Comparison of ENCODE assay signal across 31 cellular contexts in the genomic region with DNA sequence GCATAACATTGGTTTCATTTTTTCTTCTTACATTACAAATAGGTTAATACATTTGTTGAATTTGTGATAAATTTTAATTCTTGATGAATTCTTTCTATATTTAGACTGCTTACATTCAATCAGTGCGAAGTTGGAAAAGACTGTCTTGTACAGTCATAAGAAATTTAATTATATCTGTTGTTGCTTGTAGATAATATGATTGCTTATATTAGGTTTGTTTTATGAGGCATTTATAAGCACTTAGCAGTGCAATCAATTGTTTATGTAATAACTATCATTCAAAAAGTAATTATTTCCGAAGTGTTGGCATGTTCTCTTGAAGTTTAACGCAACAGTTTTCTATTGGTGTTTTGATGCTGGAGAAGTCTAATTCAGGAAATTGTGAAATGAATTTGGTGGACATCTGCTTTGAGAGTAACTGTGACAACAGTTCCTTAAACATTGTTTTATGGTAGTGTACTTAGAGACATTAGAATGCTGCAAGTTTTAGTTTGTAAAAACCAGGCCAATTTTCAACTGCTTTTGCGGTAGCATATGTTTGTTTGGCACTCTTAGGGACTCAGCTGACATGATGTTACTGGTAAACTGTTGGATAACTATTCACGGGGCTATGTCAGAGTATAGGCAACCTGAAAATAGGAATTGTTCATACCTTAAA.
A peak's percentile ranks its signal among the peaks of the same experiment; 100 is the strongest.
DNase-seq lines count a peak whose midpoint lies in the region; ATAC-seq and TF ChIP-seq lines count a peak whose summit lies in the region.
"Had no signal": no experiment of that assay in that cellular context is flagged by ENCODE, and none has a peak within 500 bp of the region (broad histone marks: within the 10 kb centered on the region; RNA-seq: fewer than 3 reads in every experiment).

No MANE protein-coding gene starts in this region.

- H3K27me3 Mint-ChIP-seq in CD14-positive monocyte (ENCODE audit: low read depth in 3 of 3): no peaks in the 10 kb centered on the region
- H3K27me3 Mint-ChIP-seq: activated CD4-positive, alpha-beta T cell treated with anti-CD3 and anti-CD28 coated beads for 36 hours; activated naive CD8-positive, alpha-beta T cell; effector memory CD8-positive, alpha-beta T cell had no signal

- intact Hi-C loops in CD14-positive monocyte (cut with micrococcal nuclease): no loop called here

- no peak overlapping the region for H3K27ac Mint-ChIP-seq in CD14-positive monocyte
- H3K27ac Mint-ChIP-seq: activated CD4-positive, alpha-beta T cell treated with anti-CD3 and anti-CD28 coated beads for 36 hours; activated CD8-positive, alpha-beta T cell treated with anti-CD3 and anti-CD28 coated beads, Interleukin-2, amount 10 ng/mL, durations not matched to agents 7 days and 5 days; activated naive CD8-positive, alpha-beta T cell; activated T-helper 2 cell treated with anti-CD3 and anti-CD28 coated beads, Interferon-gamma antibody, Interleukin-2, Interleukin-4, amounts not matched to agents 10 μg/mL and 5 μg/mL and 100 μg/mL, durations not matched to agents 14 hours and 24 hours and 36 hours; effector memory CD8-positive, alpha-beta T cell; natural killer cell had no signal

- H3K9me3 Mint-ChIP-seq in CD14-positive monocyte: peaks cover 0 to 3% (median 0%) of the 10 kb centered on the region in 7 donors
- H3K9me3 Mint-ChIP-seq: activated T-helper 2 cell treated with anti-CD3 and anti-CD28 coated beads, Interferon-gamma antibody, Interleukin-2, Interleukin-4, amounts not matched to agents 10 μg/mL and 5 μg/mL and 100 μg/mL, durations not matched to agents 14 hours and 24 hours and 36 hours had no signal

- no peak overlapping the region for H3K4me3 ChIP-seq in NB4 (ENCODE audit: low read depth, low read length)
- H3K4me3 ChIP-seq: A549, cardiac muscle cell, esophagus muscularis mucosa, testis, vagina had no signal

- DNase-seq in NOMO-1 (lab: John Stamatoyannopoulos, UW; ENCODE audit: unreplicated experiment in 2 of 2): peak; percentile 20 to 77
- DNase-seq in NOMO-1 treated with dmso at 0.1 percent for 144 hours (lab: John Stamatoyannopoulos, UW; ENCODE audit: unreplicated experiment): no peak
- DNase-seq in NB4 (ENCODE audit: low read depth): peak; percentile 1
- DNase-seq in fibroblast of gingiva (ENCODE audit: low read depth): peak; percentile 73
- no peak for DNase-seq in CD14-positive monocyte (ENCODE audit: low spot score)
- DNase-seq in cerebellar nuclear complex (lab: John Stamatoyannopoulos, UW): no peak
- DNase-seq: activated CD4-positive, alpha-beta T cell treated with anti-CD3 and anti-CD28 coated beads for 36 hours; activated CD8-positive, alpha-beta T cell treated with anti-CD3 and anti-CD28 coated beads, Interleukin-2, amount 10 ng/mL, durations not matched to agents 7 days and 5 days; Caco-2; cortex of kidney; effector memory CD8-positive, alpha-beta T cell; GF-D8; glutamatergic neuron; islet precursor cell; KBM-7; MM.1S; natural killer cell; NCI-H1930; NCI-H526 treated with DMSO at 0.1 percent for 48 hours; occipital lobe; stimulated activated naive CD4-positive, alpha-beta T cell treated with Interleukin-2 at 50 U/mL for 16 hours; T-helper 2 cell had no signal

- H3K4me1 Mint-ChIP-seq in CD14-positive monocyte: peaks cover 3% of the 10 kb centered on the region
- H3K4me1 Mint-ChIP-seq: activated CD4-positive, alpha-beta T cell treated with anti-CD3 and anti-CD28 coated beads for 36 hours; natural killer cell had no signal

- no peaks in the 10 kb centered on the region for H3K36me3 Mint-ChIP-seq in CD14-positive monocyte
- H3K36me3 Mint-ChIP-seq: activated naive CD8-positive, alpha-beta T cell; natural killer cell had no signal

- TF ChIP-seq POLR2A in NB4 (IDR thresholded peaks at IDR 0.05; ENCODE audit: extremely low read depth, insufficient read length): no peak

- TF ChIP-seq CTCF in NB4 (IDR thresholded peaks at IDR 0.05; ENCODE audit: low read depth, low read length) (no peak), CD14-positive monocyte (IDR thresholded peaks at IDR 0.05) (no peak)

- ATAC-seq in esophagus mucosa (no peak), GM21576 (IDR thresholded peaks at IDR 0.05; ENCODE audit: unreplicated experiment) (no peak)
- ATAC-seq: A549; activated CD4-positive, alpha-beta T cell treated with anti-CD3 and anti-CD28 coated beads for 36 hours; activated CD8-positive, alpha-beta T cell treated with anti-CD3 and anti-CD28 coated beads, Interleukin-2, amount 10 ng/mL, durations not matched to agents 7 days and 5 days; effector memory CD8-positive, alpha-beta T cell; natural killer cell had no signal

- no peak overlapping the region for H3K4me3 Mint-ChIP-seq in CD14-positive monocyte
- H3K4me3 Mint-ChIP-seq: activated CD4-positive, alpha-beta T cell treated with anti-CD3 and anti-CD28 coated beads for 36 hours; activated CD8-positive, alpha-beta T cell treated with anti-CD3 and anti-CD28 coated beads, Interleukin-2, amount 10 ng/mL, durations not matched to agents 7 days and 5 days; activated naive CD8-positive, alpha-beta T cell; effector memory CD8-positive, alpha-beta T cell; natural killer cell had no signal

Comparison
In these comparisons a context has a peak if more than half of its experiments do, and no peak if none do; other contexts are left out.
1. DNase-seq: peak in NOMO-1 (2 of 2), NB4 (single experiment) and fibroblast of gingiva (single experiment); none in NOMO-1 treated with dmso at 0.1 percent for 144 hours (single experiment), CD14-positive monocyte (single experiment) and cerebellar nuclear complex (0 of 2).